Comparison of ENCODE assay signal across 9 cellular contexts in genomic region chr10:132616170-132616994, GRCh38.
DNase-seq lines count a peak whose midpoint lies in the region; ATAC-seq lines count a peak whose summit lies in the region.
"Had no signal": no experiment of that assay in that cellular context is flagged by ENCODE, and none has a peak within 500 bp of the region (broad histone marks: within the 10 kb centered on the region; RNA-seq: fewer than 3 reads in every experiment).

No MANE protein-coding gene starts in this region.

- peak; percentile 24 to 25 for DNase-seq in activated CD4-positive, alpha-beta T cell treated with anti-CD3 and anti-CD28 coated beads, Interleukin-2, amount 50 U/mL, for 24 hours (ENCODE audit: low read depth in 1 of 2, low spot score in 1 of 2)
- DNase-seq in activated naive CD8-positive, alpha-beta T cell treated with anti-CD3 and anti-CD28 coated beads, Interleukin-2, amount 50 U/mL, for 16 hours (ENCODE audit: low read depth, low spot score) = peak; percentile 37
- DNase-seq in stimulated activated CD4-positive, alpha-beta T cell treated with anti-CD3 and anti-CD28 coated beads, Interleukin-1b, Interleukin-23, amount 100 ng/mL, for 24 hours (ENCODE audit: low read depth in 4 of 4, low spot score in 1 of 4) = peak; percentile 12 to 55 (median 24)
- DNase-seq in cerebellar nuclear complex (lab: John Stamatoyannopoulos, UW) (no peak), UCSD-AML1 (lab: John Stamatoyannopoulos, UW; ENCODE audit: unreplicated experiment) (no peak), SJCRH30 (no peak)

- H4K20me1 ChIP-seq in BLaER1 treated with 17β-estradiol and CSF1 and Interleukin-3, amounts not matched to agents 10 nM and 100 nM = peaks cover 0 to 67% (median 58%) of the 10 kb centered on the region in 11 experiments; a peak in 20 of 22 replicates

- H3K4me2 ChIP-seq in BLaER1 treated with 17β-estradiol and CSF1 and Interleukin-3, amounts not matched to agents 10 nM and 100 nM = peak overlapping the region in 8 of 11 experiments; percentile 47 to 75 (median 68); a peak in 15 of 22 replicates

- no peak for ATAC-seq in HG02763 (IDR thresholded peaks at IDR 0.05; ENCODE audit: unreplicated experiment)

- H3K9ac ChIP-seq in BLaER1 treated with 17β-estradiol and CSF1 and Interleukin-3, amounts not matched to agents 10 nM and 100 nM = no peak overlapping the region; a peak in 1 of 22 replicates

- peaks cover 25 to 70% (median 47%) of the 10 kb centered on the region in 11 experiments for H3K36me3 ChIP-seq in BLaER1 treated with 17β-estradiol and CSF1 and Interleukin-3, amounts not matched to agents 10 nM and 100 nM
- H3K36me3 ChIP-seq in SJCRH30 = no peaks in the 10 kb centered on the region

- H3K4me1 ChIP-seq in BLaER1 treated with 17β-estradiol and CSF1 and Interleukin-3, amounts not matched to agents 10 nM and 100 nM = peaks cover 10 to 43% (median 33%) of the 10 kb centered on the region in 10 experiments; a peak in 19 of 20 replicates
- peaks cover 10% of the 10 kb centered on the region for H3K4me1 ChIP-seq in SJCRH30

- H3K4me3 ChIP-seq in BLaER1 treated with 17β-estradiol and CSF1 and Interleukin-3, amounts not matched to agents 10 nM and 100 nM = no peak overlapping the region
- no peak overlapping the region for H3K4me3 ChIP-seq in SJCRH30
- H3K4me3 ChIP-seq: heart left ventricle had no signal

- H3K27me3 ChIP-seq in BLaER1 treated with 17β-estradiol and CSF1 and Interleukin-3, amounts not matched to agents 10 nM and 100 nM = no peaks in the 10 kb centered on the region
- no peaks in the 10 kb centered on the region for H3K27me3 ChIP-seq in SJCRH30
- H3K27me3 ChIP-seq: heart left ventricle had no signal

- peaks cover 33 to 46% (median 34%) of the 10 kb centered on the region in 11 experiments for H3K9me3 ChIP-seq in BLaER1 treated with 17β-estradiol and CSF1 and Interleukin-3, amounts not matched to agents 10 nM and 100 nM (replicated peaks in 1 of 11)
- H3K9me3 ChIP-seq in SJCRH30 (replicated peaks) = no peaks in the 10 kb centered on the region

- H3K27ac ChIP-seq in BLaER1 treated with 17β-estradiol and CSF1 and Interleukin-3, amounts not matched to agents 10 nM and 100 nM = no peak overlapping the region
- no peak overlapping the region for H3K27ac ChIP-seq in SJCRH30
- H3K27ac ChIP-seq: heart left ventricle had no signal

Comparison
In these comparisons a context has a peak if more than half of its experiments do, and no peak if none do; other contexts are left out.
1. DNase-seq: peak in activated CD4-positive, alpha-beta T cell treated with anti-CD3 and anti-CD28 coated beads, Interleukin-2, amount 50 U/mL, for 24 hours (2 of 2), activated naive CD8-positive, alpha-beta T cell treated with anti-CD3 and anti-CD28 coated beads, Interleukin-2, amount 50 U/mL, for 16 hours (single experiment) and stimulated activated CD4-positive, alpha-beta T cell treated with anti-CD3 and anti-CD28 coated beads, Interleukin-1b, Interleukin-23, amount 100 ng/mL, for 24 hours (4 of 4); none in cerebellar nuclear complex (0 of 2), UCSD-AML1 (single experiment) and SJCRH30 (0 of 2).